ENCODE assay signal across 8 cellular contexts in genomic region chr1:63593887-63594617, GRCh38. TPM values are rescaled to one million over a fixed set of nuclear protein-coding genes. Genes with fewer than 3 reads are reported as not detected.
DNase-seq lines count a peak whose midpoint lies in the region; ATAC-seq and TF ChIP-seq lines count a peak whose summit lies in the region.

No MANE protein-coding gene starts in this region.

- H3K9me3 ChIP-seq in thoracic aorta: no peaks in the 10 kb centered on the region

- DNase-seq in CD1c-positive myeloid dendritic cell (ENCODE audit: extremely low spot score) (peak; percentile 67), RKO (ENCODE audit: low spot score) (peak; percentile 64), foreskin melanocyte (peak; percentile 19), nucleus accumbens (lab: John Stamatoyannopoulos, UW) (peak in 50 of 56 donors; percentile 6 to 85 (median 56)), thoracic aorta (ENCODE audit: low spot score) (peak; percentile 7)
- DNase-seq in activated effector memory CD4-positive, alpha-beta T cell treated with Interleukin-2 at 50 U/mL for 16 hours: peak; percentile 66

- no peaks in the 10 kb centered on the region for H3K36me3 ChIP-seq in thoracic aorta

- peak overlapping the region; percentile 97 for H3K4me3 ChIP-seq in thoracic aorta

- no peak for TF ChIP-seq CTCF in thoracic aorta (IDR thresholded peaks at IDR 0.05)

- peaks cover 16 to 60% of the 10 kb centered on the region in 2 donors for H3K4me1 ChIP-seq in thoracic aorta (ENCODE audit: control insufficient read depth in 1 of 2, low read depth in 2 of 2)

- ATAC-seq in GM19452 (IDR thresholded peaks at IDR 0.05; ENCODE audit: unreplicated experiment): peak; percentile 59
- ATAC-seq in HG03558 (IDR thresholded peaks at IDR 0.05; ENCODE audit: extremely low read depth, unreplicated experiment): peak; percentile 23
- peak; percentile 12 for ATAC-seq in thoracic aorta (ENCODE audit: insufficient number of reproducible peaks, low FRiP score, low read depth)

- no peaks in the 10 kb centered on the region for H3K27me3 ChIP-seq in thoracic aorta (replicated peaks; ENCODE audit: insufficient read depth)

- peak overlapping the region; percentile 89 to 96 for H3K27ac ChIP-seq in thoracic aorta

RNA-seq across cellular contexts. Expression of gene PGM1, which starts 0.8 kb away (rescaled TPM):
- 10 to 100 TPM; 62.4 to 69.7 TPM for total RNA-seq in thoracic aorta

Comparison
In these comparisons a context has a peak if more than half of its experiments do, and no peak if none do; other contexts are left out.
1. Peak in every context shown above with its lines: DNase-seq, ATAC-seq, H3K4me3 ChIP-seq and H3K27ac ChIP-seq.
2. DNase-seq: peak in every context shown above with its lines; median percentile 67 in CD1c-positive myeloid dendritic cell; 66 in activated effector memory CD4-positive, alpha-beta T cell treated with Interleukin-2 at 50 U/mL for 16 hours; 64 in RKO; 56 in nucleus accumbens; 19 in foreskin melanocyte; 7 in thoracic aorta.